12 cellular contexts compared by ENCODE assay signal in genomic region chr2:36530983-36531354, GRCh38.
DNase-seq lines count a peak whose midpoint lies in the region; ATAC-seq, FAIRE-seq and TF ChIP-seq lines count a peak whose summit lies in the region.
"Had no signal": no experiment of that assay in that cellular context is flagged by ENCODE, and none has a peak within 500 bp of the region (broad histone marks: within the 10 kb centered on the region; RNA-seq: fewer than 3 reads in every experiment).

No MANE protein-coding gene starts in this region.

- H3K14ac ChIP-seq in neuronal stem cell (ENCODE audit: low read length), result no peak overlapping the region

- H3K79me1 ChIP-seq in neuronal stem cell (ENCODE audit: low read depth, low read length), result no peaks in the 10 kb centered on the region

- peaks cover 0 to 7% of the 10 kb centered on the region in 2 donors for H3K4me1 ChIP-seq in neuronal stem cell (ENCODE audit: control insufficient read depth in 2 of 2, insufficient read depth in 1 of 2, low read depth in 1 of 2, low read length in 2 of 2)

- H2AK5ac ChIP-seq in neuronal stem cell (ENCODE audit: low read depth, low read length), result no peak overlapping the region

- H3K4me1 Mint-ChIP-seq in chondrocyte (ENCODE audit: low read depth), result peaks cover 31% of the 10 kb centered on the region

- no peak overlapping the region for H2BK120ac ChIP-seq in neuronal stem cell (ENCODE audit: low read depth, low read length)

- TF ChIP-seq CTCF in chondrocyte (IDR thresholded peaks at IDR 0.05), result peak; percentile 55

- DNase-seq in GM03348 (ENCODE audit: low spot score) (peak; percentile 42), Kasumi-1 (lab: John Stamatoyannopoulos, UW) (peak; percentile 61 to 75), chondrocyte (ENCODE audit: low spot score) (no peak), neuronal stem cell (ENCODE audit: low spot score) (no peak), RCC 7860 (ENCODE audit: low spot score) (no peak), dermis blood vessel endothelial cell (no peak), 8988T (no peak)
- DNase-seq: activated CD4-positive, alpha-beta T cell treated with anti-CD3 and anti-CD28 coated beads for 36 hours; islet precursor cell; NCI-H524 treated with DMSO at 0.1 percent for 48 hours had no signal

- no peak overlapping the region for H3K4me3 Mint-ChIP-seq in chondrocyte (ENCODE audit: unreplicated experiment)
- H3K4me3 Mint-ChIP-seq: activated CD4-positive, alpha-beta T cell treated with anti-CD3 and anti-CD28 coated beads for 36 hours had no signal

- no peak overlapping the region for H4K91ac ChIP-seq in neuronal stem cell (ENCODE audit: low read depth, low read length, poor library complexity)

- no peak overlapping the region for H3K27ac ChIP-seq in neuronal stem cell (replicated peaks; ENCODE audit: low read length)

- no peak overlapping the region for H2BK12ac ChIP-seq in neuronal stem cell (ENCODE audit: low read length)

- no peak overlapping the region for H4K8ac ChIP-seq in neuronal stem cell (ENCODE audit: low read depth, low read length)

- no peak overlapping the region for H3K23ac ChIP-seq in neuronal stem cell (ENCODE audit: low read depth, low read length, poor library complexity)

- H2BK5ac ChIP-seq in neuronal stem cell (ENCODE audit: low read length), result no peak overlapping the region

- no peaks in the 10 kb centered on the region for H3K27me3 ChIP-seq in neuronal stem cell (ENCODE audit: control insufficient read depth in 3 of 3, insufficient read depth in 3 of 3, low read depth in 1 of 3, low read length in 3 of 3)

- H2BK15ac ChIP-seq in neuronal stem cell (ENCODE audit: low read length), result no peak overlapping the region

- H3K27ac Mint-ChIP-seq in chondrocyte (ENCODE audit: unreplicated experiment), result peak overlapping the region; percentile 85
- H3K27ac Mint-ChIP-seq: activated CD4-positive, alpha-beta T cell treated with anti-CD3 and anti-CD28 coated beads for 36 hours had no signal

- H3K4ac ChIP-seq in neuronal stem cell (ENCODE audit: low read length), result no peak overlapping the region

- no peak overlapping the region for H3K18ac ChIP-seq in neuronal stem cell (ENCODE audit: low read length)

- H2AFZ ChIP-seq in neuronal stem cell (ENCODE audit: low read length), result peak overlapping the region; percentile 37

- no peak for ATAC-seq in GM21825 (IDR thresholded peaks at IDR 0.05; ENCODE audit: unreplicated experiment)
- ATAC-seq: activated CD4-positive, alpha-beta T cell treated with anti-CD3 and anti-CD28 coated beads for 36 hours had no signal

- no peaks in the 10 kb centered on the region for H3K27me3 Mint-ChIP-seq in chondrocyte (ENCODE audit: low read depth)
- H3K27me3 Mint-ChIP-seq: activated CD4-positive, alpha-beta T cell treated with anti-CD3 and anti-CD28 coated beads for 36 hours had no signal

- no peak overlapping the region for H3K4me3 ChIP-seq in neuronal stem cell (ENCODE audit: low read length in 2 of 2)

- no peaks in the 10 kb centered on the region for H3K9me3 Mint-ChIP-seq in chondrocyte (ENCODE audit: low read depth)

- H3K9me3 ChIP-seq in neuronal stem cell (replicated peaks in 1 of 2; ENCODE audit: control insufficient read depth in 2 of 2, insufficient read depth in 1 of 2, low read depth in 1 of 2, low read length in 2 of 2), result no peaks in the 10 kb centered on the region

- H3K36me3 Mint-ChIP-seq in chondrocyte (ENCODE audit: low read depth), result peaks cover 11% of the 10 kb centered on the region

- FAIRE-seq in RCC 7860 (lab: Jason Lieb, UNC), result no peak
- FAIRE-seq: urothelium cell line had no signal

- no peak overlapping the region for H3K4me2 ChIP-seq in neuronal stem cell (ENCODE audit: insufficient read depth, low read length, poor library complexity, severe bottlenecking)

- WGBS in neuronal stem cell (ENCODE audit: extremely low coverage in 2 of 2, insufficient read length in 2 of 2, insufficient replicate concordance in 1 of 2), 2 donors, result no CpG with 5 or more reads among the region's 3 CpGs

- no peaks in the 10 kb centered on the region for H3K36me3 ChIP-seq in neuronal stem cell (replicated peaks in 1 of 2; ENCODE audit: control insufficient read depth in 2 of 2, insufficient read depth in 2 of 2, low read length in 2 of 2)

- no peak overlapping the region for H3K9ac ChIP-seq in neuronal stem cell (ENCODE audit: low read depth, low read length, poor library complexity)

Comparison
In these comparisons a context has a peak if more than half of its experiments do, and no peak if none do; other contexts are left out.
1. DNase-seq: peak in GM03348 (single experiment) and Kasumi-1 (2 of 2); none in chondrocyte (single experiment), neuronal stem cell (single experiment), RCC 7860 (single experiment), dermis blood vessel endothelial cell (single experiment) and 8988T (single experiment).